8 cellular contexts compared by ENCODE assay signal in the genomic region with DNA sequence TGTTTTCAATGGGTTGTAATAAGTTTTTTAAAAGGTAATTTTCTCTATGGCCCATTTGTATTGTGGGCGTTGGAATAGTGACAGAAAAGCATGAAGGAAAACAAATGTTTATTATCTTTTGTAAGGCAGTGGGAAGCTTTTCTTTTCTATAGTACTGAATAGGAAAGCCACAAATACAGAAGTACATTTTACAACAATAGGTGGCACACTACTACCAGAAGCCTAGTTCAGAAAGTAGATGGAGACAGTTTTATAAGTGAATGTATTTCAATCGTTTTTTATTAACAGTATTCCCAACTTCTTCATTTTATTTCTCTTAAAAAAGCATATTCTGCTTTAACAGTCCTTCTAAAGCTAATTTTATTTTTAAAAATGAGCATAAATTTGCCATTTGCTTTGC.
DNase-seq lines count a peak whose midpoint lies in the region; ATAC-seq, FAIRE-seq and TF ChIP-seq lines count a peak whose summit lies in the region.

No MANE protein-coding gene starts in this region.

- H3K36me3 Mint-ChIP-seq in endothelial cell (ENCODE audit: low read depth, unreplicated experiment): no peaks in the 10 kb centered on the region
- no peaks in the 10 kb centered on the region for H3K36me3 Mint-ChIP-seq in activated naive CD4-positive, alpha-beta T cell treated with anti-CD3 and anti-CD28 coated beads, Interleukin-2, amount 50 U/mL, for 72 hours

- H3K4ac ChIP-seq in mesenchymal stem cell (ENCODE audit: low read depth in 1 of 2, low read length in 2 of 2): no peak overlapping the region

- no peak overlapping the region for H2BK120ac ChIP-seq in mesenchymal stem cell (ENCODE audit: low read depth, low read length)

- in situ Hi-C loops in mammary epithelial cell (cut with MboI; ENCODE audit: low sequenced_read_pairs in 2 of 2): loop anchor here in 1 of 2 donors (25.0 kb wide), 1 partner anchor 329 kb away; no protein-coding TSS in a partner anchor

- H3K9me3 ChIP-seq in mammary epithelial cell (replicated peaks; ENCODE audit: insufficient read depth, low read length): no peaks in the 10 kb centered on the region
- H3K9me3 ChIP-seq in mesenchymal stem cell (ENCODE audit: control insufficient read depth, low read length): no peaks in the 10 kb centered on the region

- no peak overlapping the region for H2BK5ac ChIP-seq in mesenchymal stem cell (ENCODE audit: low read depth, low read length, poor library complexity, severe bottlenecking)

- H3K4me1 Mint-ChIP-seq in endothelial cell (ENCODE audit: unreplicated experiment): peaks cover 32% of the 10 kb centered on the region

- no peak overlapping the region for H2AFZ ChIP-seq in mammary epithelial cell (ENCODE audit: low read depth, low read length)
- no peak overlapping the region for H2AFZ ChIP-seq in mesenchymal stem cell (ENCODE audit: low read depth, low read length)

- H3K79me1 ChIP-seq in mesenchymal stem cell (replicated peaks; ENCODE audit: low read length, poor library complexity, severe bottlenecking): peaks cover 30% of the 10 kb centered on the region

- ATAC-seq in HG03565 (IDR thresholded peaks at IDR 0.05; ENCODE audit: unreplicated experiment): no peak
- no peak for ATAC-seq in activated naive CD4-positive, alpha-beta T cell treated with anti-CD3 and anti-CD28 coated beads, Interleukin-2, amount 50 U/mL, for 72 hours

- DNase-seq in NB4 (ENCODE audit: low read depth) (peak; percentile 1), mammary epithelial cell (peak; percentile 12), mesenchymal stem cell (peak; percentile 16), endothelial cell (ENCODE audit: low spot score) (no peak), COR-L47 (lab: John Stamatoyannopoulos, UW) (no peak)
- no peak for DNase-seq in activated naive CD4-positive, alpha-beta T cell treated with anti-CD3 and anti-CD28 coated beads, Interleukin-2, amount 50 U/mL, for 72 hours (ENCODE audit: low spot score in 2 of 2)

- TF ChIP-seq CTCF in NB4 (IDR thresholded peaks at IDR 0.05; ENCODE audit: low read depth, low read length) (no peak), mammary epithelial cell (conservative IDR thresholded peaks at IDR 0.05 in 1 of 2, IDR thresholded peaks at IDR 0.05 in 1 of 2; ENCODE audit: extremely low read depth in 1 of 2, insufficient read depth in 1 of 2, low read depth in 1 of 2, low read length in 2 of 2) (peak; percentile 10 to 61), endothelial cell (IDR thresholded peaks at IDR 0.05; ENCODE audit: unreplicated experiment) (no peak)

- no peak overlapping the region for H3K4me3 Mint-ChIP-seq in endothelial cell (ENCODE audit: unreplicated experiment)

- no peak overlapping the region for H4K8ac ChIP-seq in mesenchymal stem cell (ENCODE audit: low read length)

- H3K18ac ChIP-seq in mesenchymal stem cell (ENCODE audit: low read depth in 1 of 2, low read length in 2 of 2): no peak overlapping the region

- intact Hi-C loops in mammary epithelial cell (cut with micrococcal nuclease): loop anchor here (1.0 to 2.0 kb wide), 3 partner anchors 79 to 330 kb away; no protein-coding TSS in a partner anchor

- no peak overlapping the region for H3K27ac Mint-ChIP-seq in endothelial cell (ENCODE audit: unreplicated experiment)
- no peak overlapping the region for H3K27ac Mint-ChIP-seq in activated naive CD4-positive, alpha-beta T cell treated with anti-CD3 and anti-CD28 coated beads, Interleukin-2, amount 50 U/mL, for 72 hours

- no peak for TF ChIP-seq POLR2A in NB4 (IDR thresholded peaks at IDR 0.05; ENCODE audit: extremely low read depth, insufficient read length)

- no peaks in the 10 kb centered on the region for H4K20me1 ChIP-seq in mammary epithelial cell (ENCODE audit: insufficient read depth, low read length)

- CTCF ChIA-PET in mammary epithelial cell (lab: Charles Lee; ENCODE audit: low non-redundant PET): interaction anchor here (0.5 to 1.2 kb wide), 4 partner anchors 161 to 330 kb away, joined by 4 to 19 read pairs (median 5); no protein-coding TSS in a partner anchor

- no peaks in the 10 kb centered on the region for H3K27me3 ChIP-seq in mammary epithelial cell (ENCODE audit: insufficient read depth, low read length)
- H3K27me3 ChIP-seq in mesenchymal stem cell (ENCODE audit: control insufficient read depth in 1 of 2, insufficient read depth in 1 of 2, low read length in 2 of 2): no peaks in the 10 kb centered on the region

- H3K14ac ChIP-seq in mesenchymal stem cell (ENCODE audit: low read length in 2 of 2): no peak overlapping the region

- no peak overlapping the region for H3K9ac ChIP-seq in mammary epithelial cell (ENCODE audit: insufficient read depth, low read length)
- peak overlapping the region; percentile 15 for H3K9ac ChIP-seq in mesenchymal stem cell (ENCODE audit: low read length)

- no peaks in the 10 kb centered on the region for H3K36me3 ChIP-seq in mammary epithelial cell (ENCODE audit: insufficient read depth, low read length)
- no peaks in the 10 kb centered on the region for H3K36me3 ChIP-seq in mesenchymal stem cell (ENCODE audit: control insufficient read depth in 1 of 2, insufficient read depth in 2 of 2, low read depth in 1 of 2, low read length in 2 of 2)

- H3K4me3 ChIP-seq in NB4 (ENCODE audit: low read depth, low read length) (no peak overlapping the region), mammary epithelial cell (replicated peaks in 1 of 3; ENCODE audit: insufficient read depth in 1 of 3, low read depth in 2 of 3, low read length in 3 of 3) (no peak overlapping the region), mesenchymal stem cell (ENCODE audit: insufficient read depth in 1 of 2, low read depth in 1 of 2, low read length in 2 of 2) (no peak overlapping the region)

- H2AK5ac ChIP-seq in mesenchymal stem cell (ENCODE audit: low read length, severe bottlenecking): no peak overlapping the region

- no peak overlapping the region for H3K4me2 ChIP-seq in mammary epithelial cell (ENCODE audit: insufficient read depth, low read depth, low read length)
- H3K4me2 ChIP-seq in mesenchymal stem cell (ENCODE audit: low read length, poor library complexity, severe bottlenecking): no peak overlapping the region

- H4K91ac ChIP-seq in mesenchymal stem cell (ENCODE audit: low read length): no peak overlapping the region

- BruUV-seq in mammary epithelial cell (replicated peaks; lab: Mats Ljungman, UMichigan): no TSS peak

- WGBS in mammary epithelial cell (ENCODE audit: low coverage, missing lambda C conversion rate): 5% methylated on average over 2 of the region's 2 CpGs
- 17% methylated on average over 1 of the region's 2 CpGs for WGBS in mesenchymal stem cell

- dilution Hi-C loops in mammary epithelial cell (cut with HindIII; ENCODE audit: low sequenced_read_pairs): no loop called here

- no peaks in the 10 kb centered on the region for H3K9me3 Mint-ChIP-seq in endothelial cell (ENCODE audit: unreplicated experiment)
- H3K9me3 Mint-ChIP-seq in activated naive CD4-positive, alpha-beta T cell treated with anti-CD3 and anti-CD28 coated beads, Interleukin-2, amount 50 U/mL, for 72 hours: no peaks in the 10 kb centered on the region

- peaks cover 3% of the 10 kb centered on the region for H3K79me2 ChIP-seq in mammary epithelial cell (ENCODE audit: insufficient read depth, low read length)

- FAIRE-seq in G401.6 (lab: Jason Lieb, UNC): peak; percentile 17

- no peak overlapping the region for H3K23ac ChIP-seq in mesenchymal stem cell (ENCODE audit: low read length in 2 of 2)

- no peak overlapping the region for H2BK15ac ChIP-seq in mesenchymal stem cell (ENCODE audit: low read depth, poor library complexity, severe bottlenecking)

- H3K27me3 Mint-ChIP-seq in endothelial cell (ENCODE audit: unreplicated experiment): peaks cover 4% of the 10 kb centered on the region

- H3K4me1 ChIP-seq in mammary epithelial cell (ENCODE audit: insufficient read depth, low read length) (no peaks in the 10 kb centered on the region), mesenchymal stem cell (ENCODE audit: control insufficient read depth, insufficient read depth, low read depth, low read length) (no peaks in the 10 kb centered on the region)

- H3K27ac ChIP-seq in mammary epithelial cell (ENCODE audit: insufficient read depth, low read depth, low read length) (no peak overlapping the region), mesenchymal stem cell (ENCODE audit: low read length, poor library complexity, severe bottlenecking) (no peak overlapping the region)

- H2BK12ac ChIP-seq in mesenchymal stem cell (ENCODE audit: low read length in 2 of 2): no peak overlapping the region

Comparison
In these comparisons a context has a peak if more than half of its experiments do, and no peak if none do; other contexts are left out.
1. DNase-seq: peak in NB4 (single experiment), mammary epithelial cell (single experiment) and mesenchymal stem cell (single experiment); none in endothelial cell (single experiment), COR-L47 (single experiment) and activated naive CD4-positive, alpha-beta T cell treated with anti-CD3 and anti-CD28 coated beads, Interleukin-2, amount 50 U/mL, for 72 hours (0 of 2).
2. CTCF ChIP-seq: peak in mammary epithelial cell (2 of 2); none in NB4 (single experiment) and endothelial cell (single experiment).